Comparison of ENCODE assay signal across 20 cellular contexts in genomic region chr11:69666261-69666660, GRCh38. TPM values are rescaled to one million over a fixed set of nuclear protein-coding genes. Genes with fewer than 3 reads are reported as not detected.
A peak's percentile ranks its signal among the peaks of the same experiment; 100 is the strongest.
DNase-seq lines count a peak whose midpoint lies in the region; ATAC-seq, FAIRE-seq and TF ChIP-seq lines count a peak whose summit lies in the region.
"Had no signal": no experiment of that assay in that cellular context is flagged by ENCODE, and none has a peak within 500 bp of the region (broad histone marks: within the 10 kb centered on the region; RNA-seq: fewer than 3 reads in every experiment).

No MANE protein-coding gene starts in this region.

- peak overlapping the region; percentile 76 for H3K27ac ChIP-seq in A673 (ENCODE audit: low read depth, low read length, poor library complexity, severe bottlenecking)
- H3K27ac ChIP-seq in GM12878 (ENCODE audit: control insufficient read depth, insufficient read depth): no peak overlapping the region
- H3K27ac ChIP-seq in prostate gland: peak overlapping the region; percentile 1 to 21
- H3K27ac ChIP-seq: A549, GM23248 had no signal

- peaks cover 39% of the 10 kb centered on the region for H3K36me3 Mint-ChIP-seq in effector memory CD8-positive, alpha-beta T cell (ENCODE audit: insufficient read depth)

- no peak overlapping the region for H3K4me3 Mint-ChIP-seq in effector memory CD8-positive, alpha-beta T cell
- H3K4me3 Mint-ChIP-seq: CD14-positive monocyte; CD8-positive, alpha-beta T cell had no signal

- TF ChIP-seq CTCF in A673 (conservative IDR thresholded peaks at IDR 0.05; ENCODE audit: low read depth, low read length): no peak
- TF ChIP-seq CTCF in GM12878 (IDR thresholded peaks at IDR 0.05 in 2 of 3, conservative IDR thresholded peaks at IDR 0.05 in 1 of 3; ENCODE audit: control insufficient read depth in 2 of 3, extremely low read depth in 1 of 3, insufficient read depth in 1 of 3, low read depth in 3 of 3, low read length in 3 of 3): no peak
- TF ChIP-seq CTCF in prostate gland (IDR thresholded peaks at IDR 0.05): no peak

- peaks cover 35% of the 10 kb centered on the region for H3K4me1 ChIP-seq in A673 (ENCODE audit: insufficient read depth, low read length, poor library complexity, severe bottlenecking)
- no peaks in the 10 kb centered on the region for H3K4me1 ChIP-seq in GM12878 (ENCODE audit: control insufficient read depth, insufficient read depth, low read length)
- H3K4me1 ChIP-seq in prostate gland (replicated peaks): no peaks in the 10 kb centered on the region

- no peaks in the 10 kb centered on the region for H3K9me3 Mint-ChIP-seq in effector memory CD8-positive, alpha-beta T cell
- H3K9me3 Mint-ChIP-seq: CD8-positive, alpha-beta T cell had no signal

- POLR2A ChIA-PET in A673 (lab: Charles Lee; ENCODE audit: low non-redundant PET): interaction anchor here (0.5 kb wide), 1 partner anchor 15 kb away, joined by 3 read pairs; no protein-coding TSS in a partner anchor
- POLR2A ChIA-PET in GM12878 (lab: Charles Lee): no interaction called here

- H3K4me3 ChIP-seq in A673 (ENCODE audit: low read depth, low read length, poor library complexity, severe bottlenecking): no peak overlapping the region
- no peak overlapping the region for H3K4me3 ChIP-seq in GM12878
- H3K4me3 ChIP-seq in prostate gland: no peak overlapping the region
- H3K4me3 ChIP-seq: A549, GM23248, K562 had no signal

- no peak for DNase-seq in A673 (ENCODE audit: low spot score)
- peak; percentile 6 for DNase-seq in D341Med (ENCODE audit: low spot score)
- DNase-seq in GM12878 (ENCODE audit: low read depth, low spot score): no peak
- no peak for DNase-seq in prostate gland (ENCODE audit: low spot score)
- no peak for DNase-seq in stimulated activated CD4-positive, alpha-beta T cell treated with anti-CD3 and anti-CD28 coated beads, Interleukin-2, amount 100 ng/mL, for 48 hours
- DNase-seq in effector memory CD8-positive, alpha-beta T cell: no peak
- DNase-seq: CD8-positive, alpha-beta T cell; COR-L47; DMS 273 treated with DMSO at 0.1 percent for 48 hours; DMS79; GM23248 had no signal

- CTCF ChIA-PET in A673 (lab: Charles Lee) (no interaction called here), GM12878 (lab: Yijun Ruan, JAX) (no interaction called here)

- WGBS in GM12878 (ENCODE audit: insufficient coverage, insufficient replicate concordance, low lambda C conversion rate, missing lambda C conversion rate): 87% methylated on average over 14 of the region's 14 CpGs
- 94% methylated on average over 14 of the region's 14 CpGs for WGBS in prostate gland

- BruUV-seq in A673 (replicated peaks; lab: Mats Ljungman, UMichigan): no TSS peak
- no TSS peak for BruUV-seq in GM12878 (replicated peaks; lab: Mats Ljungman, UMichigan)

- H3K4me2 ChIP-seq in GM12878 (ENCODE audit: control insufficient read depth, insufficient read depth): no peak overlapping the region
- H3K4me2 ChIP-seq: A549 had no signal

- H3K36me3 ChIP-seq in A673 (ENCODE audit: insufficient read depth, low read length, poor library complexity, severe bottlenecking) (peaks cover 22% of the 10 kb centered on the region), GM12878 (ENCODE audit: control insufficient read depth in 2 of 2, insufficient read depth in 2 of 2, low read length in 1 of 2) (peaks cover 4 to 13% of the 10 kb centered on the region in 2 experiments), prostate gland (no peaks in the 10 kb centered on the region)

- SMC1A ChIA-PET in GM12878 (lab: Charles Lee; ENCODE audit: uncharacterized antibody, unreplicated experiment): no interaction called here

- TF ChIP-seq RAD21 in GM12878 (IDR thresholded peaks at IDR 0.05; ENCODE audit: insufficient read depth, low read depth, low read length): no peak

- no peak overlapping the region for H3K9ac ChIP-seq in GM12878 (ENCODE audit: control insufficient read depth, insufficient read depth, low read length)
- H3K9ac ChIP-seq: GM23248 had no signal

- intact Hi-C loops in A673 (cut with micrococcal nuclease; ENCODE audit: unreplicated experiment): no loop called here
- intact Hi-C loops in GM12878 (cut with micrococcal nuclease; ENCODE audit: unreplicated experiment): no loop called here
- intact Hi-C loops in prostate gland (cut with DNase I): no loop called here

- H4K20me1 ChIP-seq in GM12878 (ENCODE audit: control insufficient read depth, insufficient read depth): peaks cover 3% of the 10 kb centered on the region; the same call in 1 of the 2 replicates

- in situ Hi-C loops in GM12878 (cut with MboI): loop anchor here (10.0 kb wide), 1 partner anchor 561 kb away; no protein-coding TSS in a partner anchor

- no peaks in the 10 kb centered on the region; the same call in 1 of the 2 replicates for H3K79me2 ChIP-seq in GM12878 (ENCODE audit: control insufficient read depth, insufficient read depth, low read length)

- TF ChIP-seq EP300 in GM12878 (IDR thresholded peaks at IDR 0.05; ENCODE audit: borderline replicate concordance in 1 of 2, control insufficient read depth in 1 of 2, low read depth in 2 of 2, low read length in 2 of 2): no peak

- ATAC-seq in GM12878 (no peak), GM21367 (IDR thresholded peaks at IDR 0.05; ENCODE audit: unreplicated experiment) (no peak)
- ATAC-seq in effector memory CD8-positive, alpha-beta T cell (replicated peaks): no peak
- ATAC-seq: A549; CD8-positive, alpha-beta T cell; K562 had no signal

- H3K9me3 ChIP-seq in A673 (ENCODE audit: low read depth, low read length, poor library complexity, severe bottlenecking): no peaks in the 10 kb centered on the region
- H3K9me3 ChIP-seq in GM12878 (replicated peaks; ENCODE audit: control insufficient read depth, insufficient read depth, low read length): no peaks in the 10 kb centered on the region
- no peaks in the 10 kb centered on the region for H3K9me3 ChIP-seq in prostate gland
- H3K9me3 ChIP-seq: A549 had no signal

- peaks cover 12 to 19% of the 10 kb centered on the region in 2 donors for H3K4me1 Mint-ChIP-seq in effector memory CD8-positive, alpha-beta T cell (ENCODE audit: low read depth in 2 of 2)

- TF ChIP-seq POLR2A in GM12878 (IDR thresholded peaks at IDR 0.05; ENCODE audit: low read depth, low read length) (peak; percentile 20; the same call in 1 of the 2 replicates), prostate gland (IDR thresholded peaks at IDR 0.05) (no peak)

- no peaks in the 10 kb centered on the region for H3K27me3 ChIP-seq in A673 (replicated peaks; ENCODE audit: insufficient read depth, low read depth, low read length, poor library complexity)
- H3K27me3 ChIP-seq in GM12878 (replicated peaks in 1 of 2; ENCODE audit: control insufficient read depth in 2 of 2, insufficient read depth in 2 of 2, low read length in 1 of 2): no peaks in the 10 kb centered on the region
- H3K27me3 ChIP-seq in prostate gland (replicated peaks; ENCODE audit: insufficient read depth): no peaks in the 10 kb centered on the region

- H3K27ac Mint-ChIP-seq in effector memory CD8-positive, alpha-beta T cell: no peak overlapping the region
- H3K27ac Mint-ChIP-seq: CD8-positive, alpha-beta T cell had no signal

- no peaks in the 10 kb centered on the region for H3K27me3 Mint-ChIP-seq in effector memory CD8-positive, alpha-beta T cell

- RAD21 ChIA-PET in GM12878 (lab: Charles Lee; ENCODE audit: unreplicated experiment): no interaction called here

- H2AFZ ChIP-seq in GM12878 (ENCODE audit: control insufficient read depth, low read depth, low read length): no peak overlapping the region
- H2AFZ ChIP-seq: GM23248 had no signal

- FAIRE-seq in GM12878 (lab: Jason Lieb, UNC): no peak
- FAIRE-seq: A549, GM12892, GM19239, H54, K562 had no signal

RNA-seq across cellular contexts. Expression of gene LTO1, which starts 8.9 kb away (rescaled TPM):
- 52.8 and 56.0 TPM in 2 replicates for total RNA-seq in A673 (2021)
- 89.6 and 94.0 TPM in 2 replicates for total RNA-seq in GM12878 (2013; cell fraction: nucleolus; rRNA removed)
- 14.2 and 19.8 TPM in 2 replicates for total RNA-seq in GM12878 (2014; rRNA removed)
- total RNA-seq in GM12878 (2014; rRNA removed; fragmentation: Illumina TruSeq; extraction: Trizol): 12.4 and 12.5 TPM in 2 replicates
- 15.2 and 17.4 TPM in 2 replicates for total RNA-seq in GM12878 (2021)
- 8.4 TPM for polyA plus RNA-seq in GM12878 (2011; ENCODE audit: low read depth)
- 15.6 and 16.8 TPM in 2 replicates for polyA plus RNA-seq in GM12878 (2011; rRNA removed)
- 19.8 and 21.4 TPM in 2 replicates for polyA plus RNA-seq in GM12878 (2011; cell fraction: cytosol; rRNA removed)
- 20.7 and 33.5 TPM in 2 replicates for polyA plus RNA-seq in GM12878 (2011; cell fraction: nucleus; rRNA removed)
- 10.4 and 12.6 TPM in 2 replicates for polyA plus RNA-seq in GM12878 (2012)
- polyA plus RNA-seq in GM12878 (2014; fragmentation: Illumina TruSeq; extraction: Trizol): 14.7 and 23.4 TPM in 2 replicates
- 1 to 10 TPM; 2.6 to 5.4 TPM for polyA plus RNA-seq in GM12878 (2014; fragmentation: Nextera tagmentation; extraction: Ambion mirVana)
- polyA plus RNA-seq in GM12878 (2014; rRNA removed): 25.8 and 27.5 TPM in 2 replicates
- polyA plus RNA-seq in GM12878 (2016; fragmentation: Nextera tagmentation; extraction: Ambion mirVana): 10 to 100 TPM; 11.7 to 17.5 TPM
- polyA minus RNA-seq in GM12878 (2011; rRNA and poly(A)+ RNA removed): 8.9 and 14.1 TPM in 2 replicates
- 4.8 and 7.8 TPM in 2 replicates for polyA minus RNA-seq in GM12878 (2011; cell fraction: cytosol; rRNA and poly(A)+ RNA removed)
- polyA minus RNA-seq in GM12878 (2011; cell fraction: nucleus; rRNA and poly(A)+ RNA removed): 13.3 and 25.9 TPM in 2 replicates
- total RNA-seq in prostate gland: 10 to 100 TPM; 14.9 to 39.5 TPM

RNA-seq across cellular contexts. Expression of gene CCND1, which starts 25.3 kb away (rescaled TPM):
- total RNA-seq in A673 (2021): 2,517 and 2,519 TPM in 2 replicates
- 22.7 and 23.4 TPM in 2 replicates for total RNA-seq in GM12878 (2013; cell fraction: nucleolus; rRNA removed)
- 0.23 and 0.54 TPM in 2 replicates for total RNA-seq in GM12878 (2014; rRNA removed)
- total RNA-seq in GM12878 (2014; rRNA removed; fragmentation: Illumina TruSeq; extraction: Trizol): 0.09 and 0.28 TPM in 2 replicates
- 1.5 and 2.6 TPM in 2 replicates for total RNA-seq in GM12878 (2021)
- 0.70 TPM for polyA plus RNA-seq in GM12878 (2011; ENCODE audit: low read depth)
- polyA plus RNA-seq in GM12878 (2011; rRNA removed): 3.8 and 6.6 TPM in 2 replicates
- polyA plus RNA-seq in GM12878 (2011; cell fraction: cytosol; rRNA removed): 8.8 and 8.9 TPM in 2 replicates
- polyA plus RNA-seq in GM12878 (2011; cell fraction: nucleus; rRNA removed): 11.2 and 12.7 TPM in 2 replicates
- 1.1 and 1.8 TPM in 2 replicates for polyA plus RNA-seq in GM12878 (2012)
- polyA plus RNA-seq in GM12878 (2014; fragmentation: Illumina TruSeq; extraction: Trizol): 0.03 and 0.43 TPM in 2 replicates
- polyA plus RNA-seq in GM12878 (2014; fragmentation: Nextera tagmentation; extraction: Ambion mirVana): not detected
- 0.09 and 0.17 TPM in 2 replicates for polyA plus RNA-seq in GM12878 (2014; rRNA removed)
- 1 to 10 TPM in 1 of 2 experiments, under 1 TPM in 1; 0.75 to 1.2 TPM for polyA plus RNA-seq in GM12878 (2016; fragmentation: Nextera tagmentation; extraction: Ambion mirVana)
- polyA minus RNA-seq in GM12878 (2011; rRNA and poly(A)+ RNA removed): 4.2 and 7.6 TPM in 2 replicates
- 6.3 and 7.5 TPM in 2 replicates for polyA minus RNA-seq in GM12878 (2011; cell fraction: cytosol; rRNA and poly(A)+ RNA removed)
- polyA minus RNA-seq in GM12878 (2011; cell fraction: nucleus; rRNA and poly(A)+ RNA removed): 7.9 and 12.1 TPM in 2 replicates
- 100 to 1,000 TPM in 1 of 2 donors, 10 to 100 TPM in 1; 69.2 to 188 TPM for total RNA-seq in prostate gland
- polyA plus RNA-seq: CD14-positive monocyte had no signal

RNA-seq across cellular contexts. Expression of gene FGF19, which starts 37.6 kb away (rescaled TPM):
- total RNA-seq in A673 (2021) (0.69 TPM in 1 of 2 replicates, not detected in the other), GM12878 (2014; rRNA removed) (not detected in 2 replicates), GM12878 (2014; rRNA removed; fragmentation: Illumina TruSeq; extraction: Trizol) (not detected in 2 replicates), GM12878 (2021) (0.08 TPM in 1 of 2 replicates, not detected in the other), prostate gland (not detected)
- total RNA-seq in GM12878 (2013; cell fraction: nucleolus; rRNA removed): not detected in 2 replicates
- not detected for polyA plus RNA-seq in GM12878 (2011; ENCODE audit: low read depth)
- polyA plus RNA-seq in GM12878 (2011; rRNA removed) (not detected in 2 replicates), GM12878 (2014; fragmentation: Illumina TruSeq; extraction: Trizol) (not detected in 2 replicates), GM12878 (2014; fragmentation: Nextera tagmentation; extraction: Ambion mirVana) (not detected), GM12878 (2014; rRNA removed) (not detected in 2 replicates), GM12878 (2016; fragmentation: Nextera tagmentation; extraction: Ambion mirVana) (not detected)
- not detected in 2 replicates for polyA plus RNA-seq in GM12878 (2011; cell fraction: cytosol; rRNA removed)
- not detected in 2 replicates for polyA plus RNA-seq in GM12878 (2011; cell fraction: nucleus; rRNA removed)
- not detected in 2 replicates for polyA plus RNA-seq in GM12878 (2012)
- polyA minus RNA-seq in GM12878 (2011; rRNA and poly(A)+ RNA removed): not detected in 2 replicates
- polyA minus RNA-seq in GM12878 (2011; cell fraction: cytosol; rRNA and poly(A)+ RNA removed): not detected in 2 replicates
- polyA minus RNA-seq in GM12878 (2011; cell fraction: nucleus; rRNA and poly(A)+ RNA removed): not detected in 2 replicates
- total RNA-seq: CD8-positive, alpha-beta T cell; G401; GM23248 had no signal
- polyA plus RNA-seq: BJ, CD14-positive monocyte, GM23248, K562 had no signal
